Comparison of ENCODE assay signal across 11 cellular contexts in genomic region chr13:98450012-98450411, GRCh38.
DNase-seq lines count a peak whose midpoint lies in the region; ATAC-seq and TF ChIP-seq lines count a peak whose summit lies in the region.
"Had no signal": no experiment of that assay in that cellular context is flagged by ENCODE, and none has a peak within 500 bp of the region (broad histone marks: within the 10 kb centered on the region; RNA-seq: fewer than 3 reads in every experiment).

No MANE protein-coding gene starts in this region.

- DNase-seq in CD4-positive, CD25-positive, alpha-beta regulatory T cell = no peak
- DNase-seq in HFFc6 (no peak), endodermal cell (no peak), neural crest cell (ENCODE audit: low read depth, low spot score) (no peak), posterior cingulate gyrus (no peak), DMS53 (lab: John Stamatoyannopoulos, UW) (no peak)
- DNase-seq: activated effector memory CD4-positive, alpha-beta T cell treated with Interleukin-2 at 50 U/mL for 16 hours; stimulated activated CD4-positive, alpha-beta T cell treated with anti-CD3 and anti-CD28 coated beads, Interleukin-2, amount 100 ng/mL, for 48 hours; stimulated activated naive CD4-positive, alpha-beta T cell treated with Interleukin-2 at 50 U/mL for 16 hours had no signal

- H3K36me3 Mint-ChIP-seq in CD4-positive, CD25-positive, alpha-beta regulatory T cell = peaks cover 28% of the 10 kb centered on the region
- H3K36me3 Mint-ChIP-seq in HFFc6 (ENCODE audit: low read depth) (peaks cover 43% of the 10 kb centered on the region), endodermal cell (ENCODE audit: low read depth) (peaks cover 59% of the 10 kb centered on the region), neural crest cell (ENCODE audit: low read depth) (peaks cover 23% of the 10 kb centered on the region)

- peaks cover 15 to 30% (median 23%) of the 10 kb centered on the region in 4 donors for H3K4me1 Mint-ChIP-seq in CD4-positive, CD25-positive, alpha-beta regulatory T cell
- H3K4me1 Mint-ChIP-seq in HFFc6 (ENCODE audit: low read depth) (peaks cover 58% of the 10 kb centered on the region), endodermal cell (peaks cover 33% of the 10 kb centered on the region), neural crest cell (peaks cover 40% of the 10 kb centered on the region)

- peaks cover 46% of the 10 kb centered on the region for H3K36me3 ChIP-seq in CD4-positive, CD25-positive, alpha-beta regulatory T cell (ENCODE audit: control insufficient read depth, insufficient read depth, low read length)
- peaks cover 87% of the 10 kb centered on the region for H3K36me3 ChIP-seq in endodermal cell (ENCODE audit: control insufficient read depth, insufficient read depth, low read length)

- no peaks in the 10 kb centered on the region for H3K9me3 Mint-ChIP-seq in CD4-positive, CD25-positive, alpha-beta regulatory T cell
- no peaks in the 10 kb centered on the region for H3K9me3 Mint-ChIP-seq in HFFc6
- H3K9me3 Mint-ChIP-seq in endodermal cell = no peaks in the 10 kb centered on the region
- H3K9me3 Mint-ChIP-seq in neural crest cell = no peaks in the 10 kb centered on the region

- no peaks in the 10 kb centered on the region for H3K27me3 ChIP-seq in CD4-positive, CD25-positive, alpha-beta regulatory T cell (ENCODE audit: control insufficient read depth, insufficient read depth, low read length)
- no peaks in the 10 kb centered on the region for H3K27me3 ChIP-seq in endodermal cell (ENCODE audit: control insufficient read depth, insufficient read depth, low read length, poor library complexity, severe bottlenecking)

- ATAC-seq in CD4-positive, CD25-positive, alpha-beta regulatory T cell (ENCODE audit: low read depth in 2 of 2) = no peak
- ATAC-seq in HG03469 (IDR thresholded peaks at IDR 0.05; ENCODE audit: unreplicated experiment) (no peak), HG02840 (IDR thresholded peaks at IDR 0.05; ENCODE audit: low FRiP score, unreplicated experiment) (no peak)

- 81 to 89% methylated on average over 1 of the region's 1 CpG for WGBS in endodermal cell (ENCODE audit: insufficient coverage in 1 of 2, insufficient read length in 1 of 2), 2 experiments

- peaks cover 25% of the 10 kb centered on the region for H3K4me1 ChIP-seq in CD4-positive, CD25-positive, alpha-beta regulatory T cell (ENCODE audit: control insufficient read depth, insufficient read depth, low read length, poor library complexity, severe bottlenecking)
- H3K4me1 ChIP-seq in endodermal cell (ENCODE audit: control insufficient read depth, insufficient read depth, low read length) = peaks cover 15% of the 10 kb centered on the region

- H3K9ac ChIP-seq in endodermal cell (ENCODE audit: extremely low read depth, low read length, poor library complexity, severe bottlenecking) = no peak overlapping the region

- no peak overlapping the region for H3K4me3 Mint-ChIP-seq in CD4-positive, CD25-positive, alpha-beta regulatory T cell
- H3K4me3 Mint-ChIP-seq in HFFc6 (no peak overlapping the region), endodermal cell (no peak overlapping the region), neural crest cell (peak overlapping the region; percentile 16)

- H3K27me3 Mint-ChIP-seq in CD4-positive, CD25-positive, alpha-beta regulatory T cell = no peaks in the 10 kb centered on the region
- H3K27me3 Mint-ChIP-seq in HFFc6 (ENCODE audit: insufficient read depth) = peaks cover 27% of the 10 kb centered on the region
- no peaks in the 10 kb centered on the region for H3K27me3 Mint-ChIP-seq in endodermal cell (ENCODE audit: insufficient read depth)
- peaks cover 2% of the 10 kb centered on the region for H3K27me3 Mint-ChIP-seq in neural crest cell (ENCODE audit: low read depth)

- H3K9me3 ChIP-seq in CD4-positive, CD25-positive, alpha-beta regulatory T cell (ENCODE audit: control insufficient read depth in 2 of 2, low read length in 2 of 2) = no peaks in the 10 kb centered on the region
- no peaks in the 10 kb centered on the region for H3K9me3 ChIP-seq in endodermal cell (ENCODE audit: control insufficient read depth, low read length)

- H3K4me3 ChIP-seq in CD4-positive, CD25-positive, alpha-beta regulatory T cell (ENCODE audit: low read depth, low read length) = no peak overlapping the region
- H3K4me3 ChIP-seq in endodermal cell (ENCODE audit: low read length) = no peak overlapping the region

- TF ChIP-seq CTCF in HFFc6 (IDR thresholded peaks at IDR 0.05) (no peak), endodermal cell (conservative IDR thresholded peaks at IDR 0.05) (no peak), neural crest cell (conservative IDR thresholded peaks at IDR 0.05) (no peak)

- no peak overlapping the region for H3K27ac ChIP-seq in CD4-positive, CD25-positive, alpha-beta regulatory T cell (ENCODE audit: insufficient read depth, low read length, poor library complexity, severe bottlenecking)
- no peak overlapping the region for H3K27ac ChIP-seq in endodermal cell (ENCODE audit: low read depth, low read length)

- peak overlapping the region; percentile 63 to 89 (median 78) for H3K27ac Mint-ChIP-seq in CD4-positive, CD25-positive, alpha-beta regulatory T cell
- H3K27ac Mint-ChIP-seq in HFFc6 (peak overlapping the region; percentile 45; the same call in 1 of the 2 replicates), endodermal cell (peak overlapping the region; percentile 89), neural crest cell (ENCODE audit: unreplicated experiment) (no peak overlapping the region)

- intact Hi-C loops in posterior cingulate gyrus (cut with DNase I) = no loop called here
